ENCODE assay signal across 9 cellular contexts in the genomic region with DNA sequence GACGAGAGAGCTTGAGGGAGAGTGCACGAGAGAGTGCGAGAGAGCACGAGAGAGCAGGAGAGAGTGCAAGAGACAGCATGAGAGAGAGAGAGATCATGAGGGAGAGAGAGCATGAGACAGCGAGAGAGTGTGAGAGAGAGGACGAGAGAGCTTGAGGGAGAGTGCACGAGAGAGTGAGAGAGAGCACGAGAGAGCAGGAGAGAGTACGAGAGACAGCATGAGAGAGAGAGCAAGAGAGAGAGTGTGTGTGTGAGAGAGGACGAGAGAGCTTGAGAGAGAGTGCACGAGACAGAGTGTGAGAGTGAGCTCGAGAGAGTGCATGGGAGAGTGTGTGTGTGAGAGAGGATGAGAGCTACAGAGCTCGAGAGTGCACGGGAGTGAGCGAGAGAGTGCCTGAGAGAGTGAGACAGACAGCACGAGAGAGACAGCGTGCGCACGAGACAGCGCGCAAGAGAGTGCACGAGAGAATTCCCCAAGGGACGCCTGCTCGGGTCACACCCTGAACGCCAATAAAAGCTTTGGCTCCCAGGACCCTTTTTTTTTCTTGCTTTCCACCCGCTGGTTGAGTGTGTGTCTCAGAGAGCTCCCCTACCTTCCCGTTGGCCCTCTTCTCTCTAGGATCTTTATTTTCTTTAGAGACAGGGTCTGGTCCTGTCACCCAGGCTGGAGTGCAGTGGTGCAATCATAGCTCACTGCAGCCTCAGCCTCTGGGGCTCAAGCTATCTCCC. TPM values are rescaled to one million over a fixed set of nuclear protein-coding genes. Genes with fewer than 3 reads are reported as not detected.
DNase-seq lines count a peak whose midpoint lies in the region; ATAC-seq and TF ChIP-seq lines count a peak whose summit lies in the region.
"Had no signal": no experiment of that assay in that cellular context is flagged by ENCODE, and none has a peak within 500 bp of the region (broad histone marks: within the 10 kb centered on the region; RNA-seq: fewer than 3 reads in every experiment).

No MANE protein-coding gene starts in this region.

- peak overlapping the region; percentile 66 for H3K4me3 Mint-ChIP-seq in nephron progenitor cell

- DNase-seq in GM12864 (ENCODE audit: low read depth) (no peak), KG1 (lab: John Stamatoyannopoulos, UW) (peak; percentile 7), mammary epithelial cell (peak; percentile 28), nephron progenitor cell (peak; percentile 25), amniotic stem cell (lab: John Stamatoyannopoulos, UW) (no peak), hypothalamus (lab: John Stamatoyannopoulos, UW) (no peak)
- DNase-seq in central memory CD4-positive, alpha-beta T cell: no peak

- no peaks in the 10 kb centered on the region for H3K9me3 ChIP-seq in mammary epithelial cell (replicated peaks; ENCODE audit: insufficient read depth, low read length)
- H3K9me3 ChIP-seq: neutrophil had no signal

- BruUV-seq in mammary epithelial cell (replicated peaks; lab: Mats Ljungman, UMichigan): no TSS peak

- H3K9me3 Mint-ChIP-seq in nephron progenitor cell: peaks cover 19% of the 10 kb centered on the region

- WGBS in mammary epithelial cell (ENCODE audit: low coverage, missing lambda C conversion rate): 8% methylated on average over 14 of the region's 27 CpGs

- H3K4me2 ChIP-seq in mammary epithelial cell (ENCODE audit: insufficient read depth, low read depth, low read length): peak overlapping the region; percentile 69

- no peaks in the 10 kb centered on the region for H3K27me3 ChIP-seq in mammary epithelial cell (ENCODE audit: insufficient read depth, low read length)

- H3K4me1 ChIP-seq in mammary epithelial cell (ENCODE audit: insufficient read depth, low read length): peaks cover 18% of the 10 kb centered on the region

- no peaks in the 10 kb centered on the region for H3K79me2 ChIP-seq in mammary epithelial cell (ENCODE audit: insufficient read depth, low read length)

- peak overlapping the region; percentile 86 for H2AFZ ChIP-seq in mammary epithelial cell (ENCODE audit: low read depth, low read length)

- H3K9ac ChIP-seq in mammary epithelial cell (ENCODE audit: insufficient read depth, low read length): peak overlapping the region; percentile 23

- no peak overlapping the region for H3K27ac Mint-ChIP-seq in nephron progenitor cell

- CTCF ChIA-PET in mammary epithelial cell (lab: Charles Lee; ENCODE audit: low non-redundant PET): no interaction called here

- peaks cover 14% of the 10 kb centered on the region for H3K4me1 Mint-ChIP-seq in nephron progenitor cell

- H3K4me3 ChIP-seq in GM12864 (ENCODE audit: low read depth, low read length) (peak overlapping the region; percentile 84), mammary epithelial cell (replicated peaks in 1 of 3; ENCODE audit: insufficient read depth in 1 of 3, low read depth in 2 of 3, low read length in 3 of 3) (peak overlapping the region in 2 of 3 experiments; percentile 9 to 14)

- H3K36me3 ChIP-seq in mammary epithelial cell (ENCODE audit: insufficient read depth, low read length): no peaks in the 10 kb centered on the region
- H3K36me3 ChIP-seq: neutrophil had no signal

- H3K36me3 Mint-ChIP-seq in nephron progenitor cell (ENCODE audit: low read depth): no peaks in the 10 kb centered on the region

- dilution Hi-C loops in mammary epithelial cell (cut with HindIII; ENCODE audit: low sequenced_read_pairs): loop anchor here (5.0 kb wide), 1 partner anchor 50 kb away; no protein-coding TSS in a partner anchor

- peaks cover 98% of the 10 kb centered on the region for H3K27me3 Mint-ChIP-seq in nephron progenitor cell (ENCODE audit: low read depth, poor library complexity)

- in situ Hi-C loops in mammary epithelial cell (cut with MboI; ENCODE audit: low sequenced_read_pairs in 2 of 2): no loop called here

- no peak for ATAC-seq in GM18861 (IDR thresholded peaks at IDR 0.05; ENCODE audit: unreplicated experiment)

- TF ChIP-seq CTCF in GM12864 (IDR thresholded peaks at IDR 0.05; ENCODE audit: low read depth, low read length, missing control alignments) (no peak), mammary epithelial cell (conservative IDR thresholded peaks at IDR 0.05 in 1 of 2, IDR thresholded peaks at IDR 0.05 in 1 of 2; ENCODE audit: extremely low read depth in 1 of 2, insufficient read depth in 1 of 2, low read depth in 1 of 2, low read length in 2 of 2) (no peak), nephron progenitor cell (IDR thresholded peaks at IDR 0.05) (no peak)

- intact Hi-C loops in mammary epithelial cell (cut with micrococcal nuclease): loop anchor here (2.0 kb wide), 1 partner anchor 46 kb away; no protein-coding TSS in a partner anchor

- no peaks in the 10 kb centered on the region for H4K20me1 ChIP-seq in mammary epithelial cell (ENCODE audit: insufficient read depth, low read length)

- H3K27ac ChIP-seq in mammary epithelial cell (ENCODE audit: insufficient read depth, low read depth, low read length): no peak overlapping the region
- H3K27ac ChIP-seq: neutrophil had no signal

RNA-seq across cellular contexts. Expression of gene CD70, which starts 3.7 kb away (rescaled TPM):
- total RNA-seq in mammary epithelial cell: 1 to 10 TPM in 1 of 2 donors, not detected in 1; 4.4 TPM
- polyA plus RNA-seq in mammary epithelial cell: 28.9 TPM
- polyA minus RNA-seq in mammary epithelial cell: 15.4 TPM

RNA-seq across cellular contexts. Expression of gene TNFSF9, which starts 56.4 kb away (rescaled TPM):
- total RNA-seq in mammary epithelial cell: 10 to 100 TPM in 1 of 2 donors, 1 to 10 TPM in 1; 9.5 to 15.2 TPM
- 20.5 TPM for polyA plus RNA-seq in mammary epithelial cell
- polyA minus RNA-seq in mammary epithelial cell: 23.8 TPM

Comparison
In these comparisons a context has a peak if more than half of its experiments do, and no peak if none do; other contexts are left out.
1. DNase-seq: peak in KG1 (single experiment), mammary epithelial cell (single experiment) and nephron progenitor cell (single experiment); none in GM12864 (single experiment), amniotic stem cell (single experiment), central memory CD4-positive, alpha-beta T cell (single experiment) and hypothalamus (0 of 51).